ENCODE assay signal across 25 cellular contexts in genomic region chr6:126352514-126352913, GRCh38.
"Had no signal": no experiment of that assay in that cellular context is flagged by ENCODE, and none has a peak within 500 bp of the region (broad histone marks: within the 10 kb centered on the region; RNA-seq: fewer than 3 reads in every experiment).

No MANE protein-coding gene starts in this region.

- ATAC-seq: effector memory CD8-positive, alpha-beta T cell; gastrocnemius medialis; left cardiac atrium; left lung; left ventricle myocardium superior; lower lobe of right lung; mucosa of descending colon; naive thymus-derived CD8-positive, alpha-beta T cell had no signal

- H3K4me2 ChIP-seq: hepatocyte had no signal

- H3K9me3 ChIP-seq: colonic mucosa, gastrocnemius medialis, lower lobe of right lung, mucosa of descending colon had no signal

- H3K4me3 ChIP-seq: colonic mucosa, esophagus squamous epithelium, gastrocnemius medialis, hepatocyte, left lung, lower lobe of right lung, mucosa of descending colon had no signal

- H3K4me1 ChIP-seq: colonic mucosa, esophagus squamous epithelium, gastrocnemius medialis, left lung, lower lobe of right lung had no signal

- FAIRE-seq: endometrium, islet of Langerhans, keratinocyte had no signal

- H2AFZ ChIP-seq: hepatocyte had no signal

- H3K27me3 ChIP-seq: colonic mucosa, esophagus squamous epithelium, gastrocnemius medialis, hepatocyte, left lung had no signal

- H3K27ac ChIP-seq: colonic mucosa, esophagus squamous epithelium, gastrocnemius medialis, hepatocyte, left lung, lower lobe of right lung had no signal

- H3K36me3 ChIP-seq: colonic mucosa, esophagus squamous epithelium, gastrocnemius medialis, left lung, lower lobe of right lung had no signal

- DNase-seq: colonic mucosa; cortex of kidney; effector CD8-positive, alpha-beta T cell; effector memory CD8-positive, alpha-beta T cell; endodermal cell; esophagus squamous epithelium; foreskin fibroblast; foreskin melanocyte; gastrocnemius medialis; glutamatergic neuron; head of caudate nucleus; hypothalamus; immature natural killer cell; left cardiac atrium; left lung; left ventricle myocardium superior; lower lobe of right lung; mesenchymal stem cell; mucosa of descending colon; naive B cell; naive thymus-derived CD8-positive, alpha-beta T cell had no signal

- H3K79me2 ChIP-seq: hepatocyte had no signal
